In the genomic region with DNA sequence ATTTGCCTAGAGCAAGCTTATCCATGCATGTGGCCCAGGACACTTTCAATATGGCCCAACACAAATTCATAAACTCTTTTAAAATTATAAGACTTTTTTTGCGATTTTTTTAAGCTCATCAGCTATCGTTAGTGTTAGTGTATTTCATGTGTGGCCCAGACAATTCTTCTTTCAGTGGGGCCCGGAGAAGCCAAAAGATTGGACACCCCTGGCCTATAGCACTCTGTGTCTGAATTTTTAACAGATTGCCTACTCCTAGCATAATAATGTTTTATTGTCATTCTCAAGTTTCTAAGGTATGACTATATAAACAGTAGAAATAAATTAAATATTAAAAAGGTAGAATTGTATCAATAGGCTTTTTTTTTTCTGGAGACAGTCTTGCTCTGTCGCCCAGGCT, we compare ENCODE assay signal across 35 cellular contexts.
"Had no signal": no experiment of that assay in that cellular context is flagged by ENCODE, and none has a peak within 500 bp of the region (broad histone marks: within the 10 kb centered on the region; RNA-seq: fewer than 3 reads in every experiment).

No MANE protein-coding gene starts in this region.

- H3K4me3 ChIP-seq: adrenal gland, body of pancreas, cardiac muscle cell had no signal

- H3K9me3 ChIP-seq: adrenal gland, body of pancreas had no signal

- ATAC-seq: activated CD8-positive, alpha-beta T cell treated with anti-CD3 and anti-CD28 coated beads for 36 hours; activated naive CD4-positive, alpha-beta T cell treated with anti-CD3 and anti-CD28 coated beads, Interleukin-2, amount 50 U/mL, for 72 hours; activated T-cell treated with anti-CD3 and anti-CD28 coated beads, Interleukin-2, amount 50 U/mL, for 4 hours; activated T-helper 17 cell treated with anti-CD3 and anti-CD28 coated beads, Interleukin-2, amount 50 U/mL, for 72 hours; body of pancreas had no signal

- H3K27ac ChIP-seq: adrenal gland, brain microvascular endothelial cell, cardiac muscle cell, VCaP had no signal

- DNase-seq: activated B cell treated with CpG ODN at 0.5 μM for 24 hours; activated CD4-positive, alpha-beta memory T cell treated with anti-CD3 and anti-CD28 coated beads for 36 hours; activated CD4-positive, alpha-beta T cell treated with anti-CD3 and anti-CD28 coated beads for 4 hours; activated CD4-positive, alpha-beta T cell treated with anti-CD3 and anti-CD28 coated beads, Interleukin-2, amount 10 ng/mL, durations not matched to agents 24 days and 14 days; activated CD4-positive, alpha-beta T cell treated with anti-CD3 and anti-CD28 coated beads, Interleukin-2, amount 50 U/mL, for 1 hour; activated CD4-positive, alpha-beta T cell treated with anti-CD3 and anti-CD28 coated beads, Interleukin-2, amount 50 U/mL, for 4 hours; activated CD4-positive, CD25-positive, alpha-beta regulatory T cell treated with anti-CD3 and anti-CD28 coated beads, Interleukin-2, amount 50 U/mL, for 72 hours; activated CD8-positive, alpha-beta memory T cell treated with anti-CD3 and anti-CD28 coated beads, Interleukin-2, amount 50 U/mL, for 4 hours; activated CD8-positive, alpha-beta T cell treated with anti-CD3 and anti-CD28 coated beads for 36 hours; activated effector memory CD4-positive, alpha-beta T cell treated with anti-CD3 and anti-CD28 coated beads, Interleukin-2, amount 50 U/mL, for 16 hours; activated gamma-delta T cell treated with Interleukin-2 at 50 U/mL for 16 hours; activated naive CD4-positive, alpha-beta T cell; activated naive CD4-positive, alpha-beta T cell treated with anti-CD3 and anti-CD28 coated beads for 36 hours; activated naive CD4-positive, alpha-beta T cell treated with anti-CD3 and anti-CD28 coated beads, Interleukin-2, amount 50 U/mL, for 16 hours; activated naive CD8-positive, alpha-beta T cell treated with anti-CD3 and anti-CD28 coated beads for 36 hours; activated T-cell treated with anti-CD3 and anti-CD28 coated beads for 4 hours; activated T-cell treated with anti-CD3 and anti-CD28 coated beads, Interleukin-2, amount 50 U/mL, for 1 hour; activated T-cell treated with anti-CD3 and anti-CD28 coated beads, Interleukin-2, amount 50 U/mL, for 4 hours; activated T-cell treated with anti-CD3 and anti-CD28 coated beads, Interleukin-2, amount 50 U/mL, for 72 hours; adrenal gland; amniotic stem cell; aorta; body of pancreas; brain microvascular endothelial cell; caudate nucleus; cerebellar nuclear complex; T-helper 2 cell; T-helper 9 cell had no signal

- H3K36me3 ChIP-seq: adrenal gland, brain microvascular endothelial cell, cardiac muscle cell had no signal

- H3K27me3 ChIP-seq: adrenal gland, body of pancreas, brain microvascular endothelial cell, cardiac muscle cell had no signal

- FAIRE-seq: astrocyte, bronchial epithelial cell, TTC549 had no signal
